25 cellular contexts compared by ENCODE assay signal in genomic region chr3:42177068-42177800, GRCh38.
DNase-seq lines count a peak whose midpoint lies in the region; ATAC-seq, FAIRE-seq and TF ChIP-seq lines count a peak whose summit lies in the region.
"Had no signal": no experiment of that assay in that cellular context is flagged by ENCODE, and none has a peak within 500 bp of the region (broad histone marks: within the 10 kb centered on the region; RNA-seq: fewer than 3 reads in every experiment).

No MANE protein-coding gene starts in this region.

- H3K27me3 ChIP-seq in HepG2 (ENCODE audit: control insufficient read depth in 1 of 2, insufficient read depth in 2 of 2, low read length in 2 of 2) (no peaks in the 10 kb centered on the region), right lobe of liver (no peaks in the 10 kb centered on the region), mammary epithelial cell (ENCODE audit: insufficient read depth, low read length) (no peaks in the 10 kb centered on the region), PC-9 (ENCODE audit: insufficient read depth, low read depth) (no peaks in the 10 kb centered on the region)
- H3K27me3 ChIP-seq: ascending aorta, spleen had no signal

- peaks cover 56% of the 10 kb centered on the region for H3K4me1 ChIP-seq in HepG2 (ENCODE audit: insufficient read depth, low read length)
- peaks cover 0 to 16% (median 6%) of the 10 kb centered on the region in 4 donors for H3K4me1 ChIP-seq in right lobe of liver
- peaks cover 38% of the 10 kb centered on the region for H3K4me1 ChIP-seq in mammary epithelial cell (ENCODE audit: insufficient read depth, low read length)
- H3K4me1 ChIP-seq in PC-9 (replicated peaks; ENCODE audit: insufficient read depth) = peaks cover 20% of the 10 kb centered on the region

- TF ChIP-seq CTCF in HepG2 (CRISPR knock-in tag; IDR thresholded peaks at IDR 0.05) (no peak), right lobe of liver (IDR thresholded peaks at IDR 0.05) (no peak), mammary epithelial cell (conservative IDR thresholded peaks at IDR 0.05 in 1 of 2, IDR thresholded peaks at IDR 0.05 in 1 of 2; ENCODE audit: extremely low read depth in 1 of 2, insufficient read depth in 1 of 2, low read depth in 1 of 2, low read length in 2 of 2) (no peak), PC-9 (conservative IDR thresholded peaks at IDR 0.05) (no peak)

- no peaks in the 10 kb centered on the region for H3K9me2 ChIP-seq in PC-9 (ENCODE audit: insufficient read depth)

- CTCF ChIA-PET in HepG2 (lab: Yijun Ruan, JAX; ENCODE audit: low intra/inter-chr PET ratio, low total read pairs) (no interaction called here), mammary epithelial cell (lab: Charles Lee; ENCODE audit: low non-redundant PET) (interaction anchor here (0.8 kb wide), 1 partner anchor 60 kb away, joined by 11 read pairs; no protein-coding TSS in a partner anchor), PC-9 (lab: Charles Lee) (interaction anchor here (0.5 kb wide), 1 partner anchor 17 kb away, joined by 3 read pairs; no protein-coding TSS in a partner anchor)

- peaks cover 14% of the 10 kb centered on the region for H3F3A ChIP-seq in PC-9 (ENCODE audit: insufficient read depth, low read depth)

- WGBS in HepG2 (ENCODE audit: low lambda C conversion rate) = 88% methylated on average over 6 of the region's 6 CpGs
- whole genome bisulfite sequencing in right lobe of liver (ENCODE audit: insufficient coverage, low coverage, low lambda C conversion rate, missing lambda C conversion rate) = over 99% methylated on average over 6 of the region's 6 CpGs
- WGBS in mammary epithelial cell (ENCODE audit: low coverage, missing lambda C conversion rate) = 85% methylated on average over 5 of the region's 6 CpGs

- TF ChIP-seq EP300 in HepG2 (IDR thresholded peaks at IDR 0.05; ENCODE audit: low read depth in 2 of 2, low read length in 2 of 2) (no peak), HepG2 (CRISPR knock-in tag; IDR thresholded peaks at IDR 0.05; ENCODE audit: borderline replicate concordance) (no peak)

- no peak for TF ChIP-seq POLR2A in HepG2 (IDR thresholded peaks at IDR 0.05; ENCODE audit: insufficient read depth in 1 of 2, low read depth in 2 of 2, low read length in 2 of 2)
- TF ChIP-seq POLR2A in right lobe of liver (IDR thresholded peaks at IDR 0.05) = no peak

- H4K20me1 ChIP-seq in HepG2 (ENCODE audit: insufficient read depth, low read length) (peaks cover 14% of the 10 kb centered on the region; the same call in 1 of the 2 replicates), mammary epithelial cell (ENCODE audit: insufficient read depth, low read length) (no peaks in the 10 kb centered on the region), PC-9 (ENCODE audit: insufficient read depth) (no peaks in the 10 kb centered on the region)

- no peak for DNase-seq in HepG2 (ENCODE audit: low spot score)
- DNase-seq in right lobe of liver = no peak
- DNase-seq in mammary epithelial cell = no peak
- DNase-seq in sciatic nerve (ENCODE audit: low spot score) = no peak
- DNase-seq in NCI-H524 treated with DMSO at 0.1 percent for 48 hours (lab: John Stamatoyannopoulos, UW) = no peak
- DNase-seq in RCC 7860 (ENCODE audit: low spot score) = no peak
- DNase-seq in PC-9 = no peak
- no peak for DNase-seq in SKM-1 treated with dmso at 0.1 percent for 144 hours (lab: John Stamatoyannopoulos, UW; ENCODE audit: unreplicated experiment)
- DNase-seq: activated CD4-positive, alpha-beta T cell treated with anti-CD3 and anti-CD28 coated beads, Interleukin-2, amount 50 U/mL, for 4 hours; AML-193; CD8-positive, alpha-beta memory T cell; DMS153; mesenchymal stem cell; NCI-H1694; NCI-H2171 treated with DMSO at 0.1 percent for 48 hours; NCI-H524; RPMI8226; spleen; T-helper 9 cell; trophoblast cell had no signal

- TF ChIP-seq RAD21 in HepG2 (CRISPR knock-in tag; IDR thresholded peaks at IDR 0.05) = no peak

- POLR2A ChIA-PET in HepG2 (lab: Yijun Ruan, JAX) (interaction anchor here (1.4 kb wide), 2 partner anchors 17 to 47 kb away, joined by 5 to 8 read pairs; no protein-coding TSS in a partner anchor), PC-9 (lab: Charles Lee; ENCODE audit: unreplicated experiment) (no interaction called here)

- H3K4me3 ChIP-seq in HepG2 (replicated peaks in 1 of 3; ENCODE audit: insufficient read depth in 1 of 3, low read depth in 2 of 3, low read length in 3 of 3) = no peak overlapping the region
- H3K4me3 ChIP-seq in right lobe of liver = no peak overlapping the region
- H3K4me3 ChIP-seq in mammary epithelial cell (replicated peaks in 1 of 3; ENCODE audit: insufficient read depth in 1 of 3, low read depth in 2 of 3, low read length in 3 of 3) = no peak overlapping the region
- no peak overlapping the region for H3K4me3 ChIP-seq in PC-9
- H3K4me3 ChIP-seq: ascending aorta, spleen had no signal

- in situ Hi-C loops in HepG2 (cut with HindIII; ENCODE audit: extremely low pct_ligation_motif_present, low pct_unique_long_range_greater_than_20kb) (loop anchor here (25.0 kb wide), 1 partner anchor 165 kb away; no protein-coding TSS in a partner anchor), mammary epithelial cell (cut with MboI; ENCODE audit: low sequenced_read_pairs in 2 of 2) (loop anchor here in 1 of 2 donors (25.0 kb wide), 1 partner anchor 290 kb away; no protein-coding TSS in a partner anchor)

- H3K36me3 ChIP-seq in HepG2 (replicated peaks in 1 of 2; ENCODE audit: control insufficient read depth in 1 of 2, insufficient read depth in 2 of 2, low read length in 2 of 2) (peaks cover 10 to 19% of the 10 kb centered on the region in 2 experiments; a peak in 4 of 5 replicates), right lobe of liver (no peaks in the 10 kb centered on the region), mammary epithelial cell (ENCODE audit: insufficient read depth, low read length) (no peaks in the 10 kb centered on the region), PC-9 (ENCODE audit: low read depth) (no peaks in the 10 kb centered on the region)

- intact Hi-C loops in HepG2 (cut with micrococcal nuclease; ENCODE audit: unreplicated experiment) (loop anchor here (5.0 kb wide), 1 partner anchor 60 kb away; no protein-coding TSS in a partner anchor), right lobe of liver (cut with DNase I) (no loop called here), mammary epithelial cell (cut with micrococcal nuclease) (no loop called here), sciatic nerve (cut with DNase I) (no loop called here), PC-9 (cut with micrococcal nuclease; ENCODE audit: unreplicated experiment) (loop anchor here (5.0 kb wide), 1 partner anchor 60 kb away; no protein-coding TSS in a partner anchor)

- dilution Hi-C loops in mammary epithelial cell (cut with HindIII; ENCODE audit: low sequenced_read_pairs) = no loop called here

- ATAC-seq in HepG2 = no peak
- no peak for ATAC-seq in right lobe of liver
- ATAC-seq in sciatic nerve = peak; percentile 68
- ATAC-seq: activated naive CD4-positive, alpha-beta T cell treated with anti-CD3 and anti-CD28 coated beads, Interleukin-2, amount 50 U/mL, for 72 hours; activated T-helper 17 cell treated with anti-CD3 and anti-CD28 coated beads, Interleukin-2, amount 50 U/mL, for 72 hours; SK-N-SH treated with all-trans-retinoic acid at 6 μM for 48 hours had no signal

- H3K9ac ChIP-seq in HepG2 (ENCODE audit: insufficient read depth, low read depth, low read length) = no peak overlapping the region
- H3K9ac ChIP-seq in mammary epithelial cell (ENCODE audit: insufficient read depth, low read length) = no peak overlapping the region

- H2AFZ ChIP-seq in HepG2 (ENCODE audit: low read length) (no peak overlapping the region), mammary epithelial cell (ENCODE audit: low read depth, low read length) (no peak overlapping the region), PC-9 (no peak overlapping the region)

- FAIRE-seq in HepG2 (lab: Jason Lieb, UNC) = no peak
- no peak for FAIRE-seq in RCC 7860 (lab: Jason Lieb, UNC)
- FAIRE-seq: A204.1 had no signal

- BruUV-seq in HepG2 (replicated peaks; lab: Mats Ljungman, UMichigan) (TSS peak; percentile 30), mammary epithelial cell (replicated peaks; lab: Mats Ljungman, UMichigan) (TSS peak; percentile 13), PC-9 (replicated peaks; lab: Mats Ljungman, UMichigan) (no TSS peak)

- H3K79me2 ChIP-seq in HepG2 (ENCODE audit: insufficient read depth, low read length) = peaks cover 47% of the 10 kb centered on the region
- H3K79me2 ChIP-seq in mammary epithelial cell (ENCODE audit: insufficient read depth, low read length) = peaks cover 79% of the 10 kb centered on the region
- H3K79me2 ChIP-seq in PC-9 (ENCODE audit: low read depth) = peaks cover 43% of the 10 kb centered on the region

- no peaks in the 10 kb centered on the region for H3K9me3 ChIP-seq in HepG2 (ENCODE audit: low read length)
- H3K9me3 ChIP-seq in right lobe of liver = no peaks in the 10 kb centered on the region
- H3K9me3 ChIP-seq in mammary epithelial cell (replicated peaks; ENCODE audit: insufficient read depth, low read length) = no peaks in the 10 kb centered on the region
- H3K9me3 ChIP-seq in PC-9 (ENCODE audit: insufficient read depth, low read depth) = no peaks in the 10 kb centered on the region
- H3K9me3 ChIP-seq: ascending aorta, spleen had no signal

- H3K27ac ChIP-seq in HepG2 (ENCODE audit: extremely low read length, insufficient read depth, low read length) = no peak overlapping the region
- no peak overlapping the region for H3K27ac ChIP-seq in right lobe of liver
- H3K27ac ChIP-seq in mammary epithelial cell (ENCODE audit: insufficient read depth, low read depth, low read length) = no peak overlapping the region
- no peak overlapping the region for H3K27ac ChIP-seq in PC-9
- H3K27ac ChIP-seq: spleen had no signal

- H3K4me2 ChIP-seq in HepG2 (ENCODE audit: low read depth, low read length) (no peak overlapping the region), mammary epithelial cell (ENCODE audit: insufficient read depth, low read depth, low read length) (no peak overlapping the region), PC-9 (no peak overlapping the region)

TF ChIP-seq in HepG2, 621 proteins besides CTCF, POLR2A, EP300 and RAD21:
- TF ChIP-seq EED (CRISPR knock-in tag; IDR thresholded peaks at IDR 0.05) (no peak), ZNF562 (CRISPR knock-in tag; IDR thresholded peaks at IDR 0.05; ENCODE audit: borderline replicate concordance) (no peak), MAFK (conservative IDR thresholded peaks at IDR 0.05 in 1 of 2, IDR thresholded peaks at IDR 0.05 in 1 of 2; ENCODE audit: low read length in 2 of 2) (peak; percentile 14 to 60; a peak in 2 of 4 replicates)
TF ChIP-seq in HepG2: peak in this region for 1.

Comparison
In these comparisons a context has a peak if more than half of its experiments do, and no peak if none do; other contexts are left out.
1. intact Hi-C loops: an anchor here in HepG2 (5.0 kb wide) and PC-9 (5.0 kb wide); none called in right lobe of liver, mammary epithelial cell and sciatic nerve.